In the genomic region with DNA sequence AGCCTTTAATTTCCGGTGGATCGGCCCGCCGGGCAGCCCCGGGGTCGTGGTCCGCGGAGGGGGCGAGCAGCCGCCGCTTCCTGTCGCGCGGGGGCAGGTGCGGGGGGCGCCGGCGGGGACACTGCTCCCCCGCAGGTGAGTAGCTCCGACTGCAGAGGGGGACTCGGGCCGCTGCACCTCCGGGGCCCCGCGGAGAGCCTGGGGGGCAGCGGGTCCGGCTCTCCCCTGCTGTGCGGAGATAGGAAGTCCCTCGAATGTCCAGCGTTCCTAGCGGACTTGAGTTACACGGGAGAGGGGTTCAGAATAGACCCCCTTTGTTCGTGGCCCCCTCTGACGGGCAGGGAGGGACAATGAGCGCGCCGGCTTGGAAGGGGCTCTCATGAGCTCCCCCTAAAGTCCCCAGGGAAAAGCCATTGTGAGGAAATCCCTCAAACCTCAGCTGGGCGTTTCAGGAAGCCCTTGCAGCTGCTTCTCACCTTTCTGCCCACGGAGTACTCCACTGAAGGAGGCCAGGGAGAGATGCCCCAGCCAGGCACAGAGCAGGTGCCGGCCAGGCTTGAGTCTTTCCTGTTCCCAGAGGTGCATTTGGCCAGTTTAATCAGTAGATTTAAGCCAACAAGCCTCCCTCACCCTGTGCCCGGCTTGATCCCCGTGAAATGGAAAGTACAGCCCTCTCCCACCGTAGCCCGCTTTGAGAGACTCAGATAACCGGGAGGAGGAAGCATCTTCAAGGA, we compare ENCODE assay signal across 8 cellular contexts. TPM values are rescaled to one million over a fixed set of nuclear protein-coding genes. Genes with fewer than 3 reads are reported as not detected.
DNase-seq lines count a peak whose midpoint lies in the region; ATAC-seq and TF ChIP-seq lines count a peak whose summit lies in the region.

No MANE protein-coding gene starts in this region.

- DNase-seq in D341Med (ENCODE audit: low spot score) (peak; percentile 83), right atrium auricular region (ENCODE audit: low spot score) (no peak), gastrocnemius medialis (no peak), cortex of kidney (lab: John Stamatoyannopoulos, UW) (no peak)
- DNase-seq in Jurkat, Clone E6-1 (ENCODE audit: low read depth, low spot score), result no peak

- peaks cover 0 to 22% of the 10 kb centered on the region in 2 donors for H3K4me1 ChIP-seq in right atrium auricular region
- H3K4me1 ChIP-seq in gastrocnemius medialis, result peaks cover 6 to 11% of the 10 kb centered on the region in 2 donors

- in situ Hi-C loops in gastrocnemius medialis (cut with MboI; ENCODE audit: low sequenced_read_pairs in 4 of 4), result no loop called here

- no peaks in the 10 kb centered on the region for H3K36me3 ChIP-seq in right atrium auricular region
- H3K36me3 ChIP-seq in gastrocnemius medialis, result no peaks in the 10 kb centered on the region

- no peaks in the 10 kb centered on the region for H3K9me3 ChIP-seq in right atrium auricular region
- H3K9me3 ChIP-seq in gastrocnemius medialis, result no peaks in the 10 kb centered on the region

- H3K27ac ChIP-seq in VCaP, result peak overlapping the region; percentile 100
- H3K27ac ChIP-seq in right atrium auricular region, result peak overlapping the region in 1 of 2 donors; percentile 58
- peak overlapping the region in 3 of 4 donors; percentile 47 to 68 (median 48) for H3K27ac ChIP-seq in gastrocnemius medialis

- ATAC-seq in gastrocnemius medialis (no peak), GM21526 (IDR thresholded peaks at IDR 0.05; ENCODE audit: low FRiP score, unreplicated experiment) (no peak), GM18861 (IDR thresholded peaks at IDR 0.05; ENCODE audit: unreplicated experiment) (no peak)

- H3K4me3 ChIP-seq in Jurkat, Clone E6-1 (ENCODE audit: low read length), result peak overlapping the region; percentile 45
- peak overlapping the region; percentile 54 to 66 for H3K4me3 ChIP-seq in right atrium auricular region
- peak overlapping the region; percentile 45 to 73 (median 56) for H3K4me3 ChIP-seq in gastrocnemius medialis

- TF ChIP-seq CTCF in VCaP (conservative IDR thresholded peaks at IDR 0.05) (no peak; the same call in 1 of the 2 replicates), right atrium auricular region (IDR thresholded peaks at IDR 0.05) (no peak), gastrocnemius medialis (IDR thresholded peaks at IDR 0.05 in 4 of 5, conservative IDR thresholded peaks at IDR 0.05 in 1 of 5) (no peak)

- intact Hi-C loops in gastrocnemius medialis (cut with DNase I; ENCODE audit: low total_unique reads), result no loop called here

- no peak for TF ChIP-seq POLR2A in gastrocnemius medialis (IDR thresholded peaks at IDR 0.05)

- peaks cover 7% of the 10 kb centered on the region in 2 donors for H3K27me3 ChIP-seq in right atrium auricular region
- peaks cover 27 to 41% (median 32%) of the 10 kb centered on the region in 3 donors for H3K27me3 ChIP-seq in gastrocnemius medialis

RNA-seq across cellular contexts. Expression of a gene that starts 0.9 kb away (rescaled TPM):
- polyA plus RNA-seq in Jurkat, Clone E6-1 (2012; ENCODE audit: insufficient read depth, insufficient read length), result 10.5 TPM
- total RNA-seq in right atrium auricular region (1 to 10 TPM; 1.1 to 2.0 TPM), gastrocnemius medialis (1 to 10 TPM; 1.4 to 4.5 (median 1.8) TPM)
